ENCODE assay signal across 8 cellular contexts in the genomic region with DNA sequence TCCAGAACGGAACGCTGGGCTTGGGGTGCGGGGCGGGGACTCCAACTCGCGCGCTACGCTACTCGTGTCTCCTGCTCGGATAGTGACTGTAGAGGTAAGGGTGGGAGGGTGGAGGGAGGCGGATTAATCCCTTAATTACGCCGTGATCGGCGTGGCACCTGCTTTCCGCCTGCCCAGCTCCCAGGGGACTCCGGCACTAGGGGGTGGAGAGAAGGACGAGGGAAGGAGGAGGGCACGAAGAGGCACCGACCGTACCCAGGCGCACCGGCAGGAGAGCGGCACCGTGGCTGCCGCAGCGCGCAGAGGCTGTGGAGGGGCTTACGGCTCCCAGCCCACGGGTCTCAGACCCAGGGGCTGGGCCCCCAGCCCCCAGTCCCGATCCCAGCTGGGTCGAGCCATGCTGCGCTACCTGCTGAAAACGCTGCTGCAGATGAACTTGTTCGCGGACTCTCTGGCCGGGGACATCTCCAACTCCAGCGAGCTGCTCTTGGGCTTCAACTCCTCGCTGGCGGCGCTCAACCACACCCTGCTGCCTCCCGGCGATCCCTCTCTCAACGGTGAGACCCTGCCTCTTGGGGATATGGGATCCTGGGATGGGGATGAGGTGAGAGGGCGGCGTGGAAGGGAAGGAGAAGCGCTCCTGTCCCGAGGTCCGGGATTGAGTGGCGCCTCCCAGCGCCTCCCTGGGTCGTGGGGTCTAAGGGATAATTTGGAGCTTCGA. TPM values are rescaled to one million over a fixed set of nuclear protein-coding genes. Genes with fewer than 3 reads are reported as not detected.
DNase-seq lines count a peak whose midpoint lies in the region; ATAC-seq and TF ChIP-seq lines count a peak whose summit lies in the region.

A gene with protein sequence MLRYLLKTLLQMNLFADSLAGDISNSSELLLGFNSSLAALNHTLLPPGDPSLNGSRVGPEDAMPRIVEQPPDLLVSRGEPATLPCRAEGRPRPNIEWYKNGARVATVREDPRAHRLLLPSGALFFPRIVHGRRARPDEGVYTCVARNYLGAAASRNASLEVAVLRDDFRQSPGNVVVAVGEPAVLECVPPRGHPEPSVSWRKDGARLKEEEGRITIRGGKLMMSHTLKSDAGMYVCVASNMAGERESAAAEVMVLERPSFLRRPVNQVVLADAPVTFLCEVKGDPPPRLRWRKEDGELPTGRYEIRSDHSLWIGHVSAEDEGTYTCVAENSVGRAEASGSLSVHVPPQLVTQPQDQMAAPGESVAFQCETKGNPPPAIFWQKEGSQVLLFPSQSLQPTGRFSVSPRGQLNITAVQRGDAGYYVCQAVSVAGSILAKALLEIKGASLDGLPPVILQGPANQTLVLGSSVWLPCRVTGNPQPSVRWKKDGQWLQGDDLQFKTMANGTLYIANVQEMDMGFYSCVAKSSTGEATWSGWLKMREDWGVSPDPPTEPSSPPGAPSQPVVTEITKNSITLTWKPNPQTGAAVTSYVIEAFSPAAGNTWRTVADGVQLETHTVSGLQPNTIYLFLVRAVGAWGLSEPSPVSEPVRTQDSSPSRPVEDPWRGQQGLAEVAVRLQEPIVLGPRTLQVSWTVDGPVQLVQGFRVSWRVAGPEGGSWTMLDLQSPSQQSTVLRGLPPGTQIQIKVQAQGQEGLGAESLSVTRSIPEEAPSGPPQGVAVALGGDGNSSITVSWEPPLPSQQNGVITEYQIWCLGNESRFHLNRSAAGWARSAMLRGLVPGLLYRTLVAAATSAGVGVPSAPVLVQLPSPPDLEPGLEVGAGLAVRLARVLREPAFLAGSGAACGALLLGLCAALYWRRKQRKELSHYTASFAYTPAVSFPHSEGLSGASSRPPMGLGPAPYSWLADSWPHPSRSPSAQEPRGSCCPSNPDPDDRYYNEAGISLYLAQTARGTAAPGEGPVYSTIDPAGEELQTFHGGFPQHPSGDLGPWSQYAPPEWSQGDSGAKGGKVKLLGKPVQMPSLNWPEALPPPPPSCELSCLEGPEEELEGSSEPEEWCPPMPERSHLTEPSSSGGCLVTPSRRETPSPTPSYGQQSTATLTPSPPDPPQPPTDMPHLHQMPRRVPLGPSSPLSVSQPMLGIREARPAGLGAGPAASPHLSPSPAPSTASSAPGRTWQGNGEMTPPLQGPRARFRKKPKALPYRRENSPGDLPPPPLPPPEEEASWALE (N-terminal part only) (plus strand): TSS at position 252 of the 721 bp plus-strand sequence. CDS start 146 bp downstream, at position 398.

- H3K4me3 ChIP-seq in AG10803 (ENCODE audit: low read length) (peak within 1 kb of the TSS; percentile 24; the same call in 1 of the 2 replicates), coronary artery (peak within 1 kb of the TSS; percentile 63)
- no peak within 1 kb of the TSS for H3K4me3 ChIP-seq in naive thymus-derived CD4-positive, alpha-beta T cell (ENCODE audit: low read length)

- H3K27me3 Mint-ChIP-seq in naive thymus-derived CD4-positive, alpha-beta T cell, result peaks cover 81 to 97% (median 92%) of the 10 kb centered on the region in 5 donors

- no peak for ATAC-seq in naive thymus-derived CD4-positive, alpha-beta T cell
- ATAC-seq in HG03521 (IDR thresholded peaks at IDR 0.05; ENCODE audit: unreplicated experiment) (no peak), HG03439 (IDR thresholded peaks at IDR 0.05; ENCODE audit: unreplicated experiment) (no peak), HG02852 (IDR thresholded peaks at IDR 0.05; ENCODE audit: unreplicated experiment) (no peak)

- DNase-seq in AG10803 (ENCODE audit: low read depth) (no peak), LHCN-M2 (ENCODE audit: low read depth) (no peak), coronary artery (ENCODE audit: low spot score) (peak; percentile 59), hepatic stellate cell (ENCODE audit: low spot score) (no peak)
- no peak for DNase-seq in naive thymus-derived CD4-positive, alpha-beta T cell

- H3K36me3 ChIP-seq in naive thymus-derived CD4-positive, alpha-beta T cell (ENCODE audit: control insufficient read depth in 2 of 3, insufficient read depth in 3 of 3, low read length in 3 of 3), result no peaks in the 10 kb centered on the region

- intact Hi-C loops in naive thymus-derived CD4-positive, alpha-beta T cell (cut with micrococcal nuclease), result loop anchor here in 1 of 2 donors (5.0 kb wide), 1 partner anchor 297 kb away; a partner anchor contains a TSS

- CTCF ChIA-PET in naive thymus-derived CD4-positive, alpha-beta T cell (lab: Charles Lee), result interaction anchor here (0.9 to 2.4 kb wide), 5 partner anchors 11 to 203 kb away, joined by 3 to 8 read pairs (median 3); no protein-coding TSS in a partner anchor

- H3K27ac Mint-ChIP-seq in naive thymus-derived CD4-positive, alpha-beta T cell, result peak within 1 kb of the TSS in 1 of 9 donors; percentile 54

- H3K9me3 Mint-ChIP-seq in naive thymus-derived CD4-positive, alpha-beta T cell, result peaks cover 0 to 5% (median 0%) of the 10 kb centered on the region in 11 donors

- peaks cover 0 to 8% (median 0%) of the 10 kb centered on the region in 5 donors for H3K36me3 Mint-ChIP-seq in naive thymus-derived CD4-positive, alpha-beta T cell

- H3K4me1 Mint-ChIP-seq in naive thymus-derived CD4-positive, alpha-beta T cell, result peaks cover 7 to 67% (median 43%) of the 10 kb centered on the region in 7 donors

- peaks cover 20 to 68% of the 10 kb centered on the region in 2 donors for H3K27me3 ChIP-seq in naive thymus-derived CD4-positive, alpha-beta T cell (ENCODE audit: control insufficient read depth in 2 of 2, insufficient read depth in 2 of 2, low read length in 2 of 2)

- no peak within 1 kb of the TSS for H3K27ac ChIP-seq in coronary artery
- H3K27ac ChIP-seq in naive thymus-derived CD4-positive, alpha-beta T cell (ENCODE audit: low read depth, low read length), result no peak within 1 kb of the TSS

- H3K4me3 Mint-ChIP-seq in naive thymus-derived CD4-positive, alpha-beta T cell, result peak within 1 kb of the TSS in 7 of 10 donors; percentile 37 to 68 (median 52)

- H3K4me1 ChIP-seq in naive thymus-derived CD4-positive, alpha-beta T cell (ENCODE audit: control insufficient read depth in 2 of 2, insufficient read depth in 2 of 2, low read length in 2 of 2), result peaks cover 5 to 29% of the 10 kb centered on the region in 2 donors

- TF ChIP-seq CTCF in AG10803 (conservative IDR thresholded peaks at IDR 0.05; ENCODE audit: low read length) (no peak), coronary artery (IDR thresholded peaks at IDR 0.05) (no peak)

- POLR2A ChIA-PET in naive thymus-derived CD4-positive, alpha-beta T cell (lab: Charles Lee), result interaction anchor here (0.6 kb wide), 1 partner anchor 119 kb away, joined by 3 read pairs; no protein-coding TSS in a partner anchor

- no peaks in the 10 kb centered on the region for H3K9me3 ChIP-seq in naive thymus-derived CD4-positive, alpha-beta T cell (ENCODE audit: control insufficient read depth in 2 of 3, low read length in 3 of 3)

RNA-seq across cellular contexts. Expression of the gene that starts here (rescaled TPM):
- 11.9 and 18.5 TPM in 2 replicates for total RNA-seq in LHCN-M2 (2014; rRNA removed)
- polyA plus RNA-seq in LHCN-M2 (2012), result 10.6 TPM
- total RNA-seq in naive thymus-derived CD4-positive, alpha-beta T cell, result 10 to 100 TPM in 4 of 5 experiments, 1 to 10 TPM in 1; 8.1 to 51.3 (median 38.0) TPM
- 1 to 10 TPM; 3.6 to 8.5 TPM for polyA plus RNA-seq in naive thymus-derived CD4-positive, alpha-beta T cell
